Comparison of ENCODE assay signal across 9 cellular contexts in the genomic region with DNA sequence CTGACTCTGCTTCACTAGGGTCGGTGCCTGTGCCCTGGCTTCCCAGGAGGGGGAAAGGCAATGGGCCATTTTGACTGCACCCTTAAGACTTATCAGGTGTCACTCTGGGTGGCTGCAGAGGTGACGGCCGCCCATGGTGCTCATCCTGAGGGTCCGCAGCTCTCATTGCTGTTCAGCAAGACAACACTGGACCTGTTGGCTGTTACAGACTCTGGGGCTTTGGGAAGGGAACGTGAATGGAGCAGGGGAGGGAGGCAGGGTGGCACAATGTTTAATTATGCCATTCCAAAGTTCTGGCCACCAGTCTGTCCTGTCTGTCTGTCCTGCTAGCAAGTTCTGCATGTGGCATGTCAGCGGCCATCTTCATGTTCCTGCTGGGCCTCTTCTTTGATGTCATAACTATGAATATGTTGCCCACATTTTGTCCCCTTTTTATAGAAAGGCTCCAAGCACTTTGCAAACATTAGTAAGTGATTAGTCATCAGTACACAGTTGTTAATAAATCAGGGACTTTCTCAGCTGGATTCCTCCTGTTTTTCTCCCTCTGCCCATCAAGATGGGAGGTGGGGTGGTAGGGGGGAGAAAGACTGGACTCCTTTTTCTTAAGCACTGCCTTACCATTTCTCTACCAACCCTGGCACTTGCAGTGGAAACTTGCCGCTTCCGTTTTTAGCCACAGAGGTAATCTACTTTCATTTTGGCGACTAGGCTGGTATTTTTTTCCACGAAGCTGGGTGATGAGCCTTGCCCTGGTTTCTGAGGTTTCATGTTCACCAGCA.
DNase-seq lines count a peak whose midpoint lies in the region; ATAC-seq and TF ChIP-seq lines count a peak whose summit lies in the region.
"Had no signal": no experiment of that assay in that cellular context is flagged by ENCODE, and none has a peak within 500 bp of the region (broad histone marks: within the 10 kb centered on the region; RNA-seq: fewer than 3 reads in every experiment).

No MANE protein-coding gene starts in this region.

- no peaks in the 10 kb centered on the region for H3K9me2 ChIP-seq in PC-9 (ENCODE audit: insufficient read depth)

- H3K4me1 Mint-ChIP-seq in activated T-helper 17 cell treated with anti-CD3 and anti-CD28 coated beads, Interleukin-2, amount 50 U/mL, for 72 hours = peaks cover 9% of the 10 kb centered on the region

- no peaks in the 10 kb centered on the region for H3K27me3 Mint-ChIP-seq in activated T-helper 17 cell treated with anti-CD3 and anti-CD28 coated beads, Interleukin-2, amount 50 U/mL, for 72 hours

- H3K36me3 ChIP-seq in PC-9 (ENCODE audit: low read depth) = no peaks in the 10 kb centered on the region
- H3K36me3 ChIP-seq: cardiac muscle cell had no signal

- CTCF ChIA-PET in PC-9 (lab: Charles Lee) = interaction anchor here (0.6 kb wide), 1 partner anchor 236 kb away, joined by 5 read pairs; no protein-coding TSS in a partner anchor

- no peaks in the 10 kb centered on the region for H3K79me2 ChIP-seq in PC-9 (ENCODE audit: low read depth)

- H3F3A ChIP-seq in PC-9 (ENCODE audit: insufficient read depth, low read depth) = peaks cover 4% of the 10 kb centered on the region; the same call in 1 of the 2 replicates

- H3K9me3 ChIP-seq in PC-9 (ENCODE audit: insufficient read depth, low read depth) = no peaks in the 10 kb centered on the region

- no peaks in the 10 kb centered on the region for H3K9me3 Mint-ChIP-seq in activated T-helper 17 cell treated with anti-CD3 and anti-CD28 coated beads, Interleukin-2, amount 50 U/mL, for 72 hours

- no peak overlapping the region for H3K27ac Mint-ChIP-seq in activated T-helper 17 cell treated with anti-CD3 and anti-CD28 coated beads, Interleukin-2, amount 50 U/mL, for 72 hours

- no peaks in the 10 kb centered on the region for H3K27me3 ChIP-seq in PC-9 (ENCODE audit: insufficient read depth, low read depth)
- H3K27me3 ChIP-seq: cardiac muscle cell had no signal

- BruUV-seq in PC-9 (replicated peaks; lab: Mats Ljungman, UMichigan) = TSS peak; percentile 41

- DNase-seq in PC-9 = peak; percentile 45 to 85
- no peak for DNase-seq in left ventricle myocardium superior
- DNase-seq in stimulated activated CD4-positive, alpha-beta T cell treated with anti-CD3 and anti-CD28 coated beads, Interleukin-2, amount 100 ng/mL, for 4 hours (ENCODE audit: low read depth) = peak; percentile 70
- DNase-seq in GDM1 (lab: John Stamatoyannopoulos, UW) = no peak
- DNase-seq in NCI-H82 treated with DMSO at 0.1 percent for 48 hours (lab: John Stamatoyannopoulos, UW; ENCODE audit: unreplicated experiment) = no peak

- no peak overlapping the region for H3K4me3 Mint-ChIP-seq in activated T-helper 17 cell treated with anti-CD3 and anti-CD28 coated beads, Interleukin-2, amount 50 U/mL, for 72 hours

- intact Hi-C loops in PC-9 (cut with micrococcal nuclease; ENCODE audit: unreplicated experiment) = loop anchor here (2.0 kb wide), 1 partner anchor 135 kb away; no protein-coding TSS in a partner anchor
- intact Hi-C loops in left ventricle myocardium superior (cut with micrococcal nuclease) = no loop called here

- H3K4me1 ChIP-seq in PC-9 (replicated peaks; ENCODE audit: insufficient read depth) = peaks cover 16% of the 10 kb centered on the region

- TF ChIP-seq CTCF in PC-9 (conservative IDR thresholded peaks at IDR 0.05) = no peak

- peak overlapping the region; percentile 32; the same call in 1 of the 2 replicates for H3K4me3 ChIP-seq in PC-9
- H3K4me3 ChIP-seq: cardiac muscle cell had no signal

- H3K27ac ChIP-seq in PC-9 = peak overlapping the region; percentile 54
- H3K27ac ChIP-seq: cardiac muscle cell had no signal

- ATAC-seq in GM18498 (IDR thresholded peaks at IDR 0.05; ENCODE audit: unreplicated experiment) (peak; percentile 91), HG02884 (IDR thresholded peaks at IDR 0.05; ENCODE audit: unreplicated experiment) (peak; percentile 73), left ventricle myocardium superior (peak; percentile 87)
- ATAC-seq in activated T-helper 17 cell treated with anti-CD3 and anti-CD28 coated beads, Interleukin-2, amount 50 U/mL, for 72 hours (replicated peaks) = peak; percentile 65

- H3K4me2 ChIP-seq in PC-9 = peak overlapping the region; percentile 76

- H2AFZ ChIP-seq in PC-9 = peak overlapping the region; percentile 36; the same call in 1 of the 2 replicates

- peaks cover 5% of the 10 kb centered on the region for H3K36me3 Mint-ChIP-seq in activated T-helper 17 cell treated with anti-CD3 and anti-CD28 coated beads, Interleukin-2, amount 50 U/mL, for 72 hours (ENCODE audit: low read depth)

- POLR2A ChIA-PET in PC-9 (lab: Charles Lee; ENCODE audit: unreplicated experiment) = interaction anchor here (0.6 kb wide), 1 partner anchor 180 kb away, joined by 4 read pairs; no protein-coding TSS in a partner anchor

- H4K20me1 ChIP-seq in PC-9 (ENCODE audit: insufficient read depth) = no peaks in the 10 kb centered on the region

Comparison
In these comparisons a context has a peak if more than half of its experiments do, and no peak if none do; other contexts are left out.
1. DNase-seq: peak in PC-9 (2 of 2) and stimulated activated CD4-positive, alpha-beta T cell treated with anti-CD3 and anti-CD28 coated beads, Interleukin-2, amount 100 ng/mL, for 4 hours (single experiment); none in left ventricle myocardium superior (single experiment), GDM1 (single experiment) and NCI-H82 treated with DMSO at 0.1 percent for 48 hours (single experiment).
2. Peak in every context shown above with its lines, with median percentiles within 50 percentile points of each other: ATAC-seq.